Comparison of ENCODE assay signal across 16 cellular contexts in the genomic region with DNA sequence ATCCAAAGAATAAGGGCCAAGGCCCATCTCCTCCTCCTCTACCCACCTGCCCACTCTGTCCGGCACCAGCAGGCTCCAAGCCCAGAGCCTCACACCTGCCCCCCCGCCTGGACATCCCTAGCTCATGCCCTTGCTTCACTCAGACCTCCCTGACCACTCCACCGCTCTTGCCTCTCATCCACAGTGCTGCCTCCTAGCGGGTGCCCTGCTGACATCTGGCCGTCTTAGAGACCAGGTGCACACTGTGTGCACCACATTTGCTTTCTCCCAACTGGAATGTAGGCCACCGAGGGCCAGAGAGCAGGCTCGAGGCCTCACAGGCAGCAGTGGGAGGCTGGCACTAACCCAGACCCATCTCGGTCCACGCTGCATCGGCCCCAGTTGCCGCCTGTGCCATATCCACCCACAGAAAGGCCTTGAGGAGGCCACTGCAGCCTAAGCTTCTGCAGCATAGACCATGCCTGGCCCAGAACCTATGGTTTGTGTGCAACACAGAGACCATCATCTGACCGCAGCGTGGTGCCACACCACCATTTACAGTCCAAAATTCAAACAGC. TPM values are rescaled to one million over a fixed set of nuclear protein-coding genes. Genes with fewer than 3 reads are reported as not detected.
DNase-seq lines count a peak whose midpoint lies in the region; ATAC-seq, FAIRE-seq and TF ChIP-seq lines count a peak whose summit lies in the region.
"Had no signal": no experiment of that assay in that cellular context is flagged by ENCODE, and none has a peak within 500 bp of the region (broad histone marks: within the 10 kb centered on the region; RNA-seq: fewer than 3 reads in every experiment).

No MANE protein-coding gene starts in this region.

- BruUV-seq in K562 (replicated peaks; lab: Mats Ljungman, UMichigan) = no TSS peak

- DNase-seq in Right ventricle myocardium inferior (ENCODE audit: missing footprints) (peak; percentile 25), cardiac septum (ENCODE audit: low spot score) (no peak), K562 (ENCODE audit: extremely low read depth in 1 of 4, low spot score in 3 of 4) (peak in 1 of 4 experiments; percentile 14), right cardiac atrium (peak in 1 of 3 donors; percentile 46), testis (peak; percentile 71), uterus (no peak)
- DNase-seq in stimulated activated CD4-positive, alpha-beta T cell treated with anti-CD3 and anti-CD28 coated beads, Interleukin-15, amount 100 ng/mL, for 24 hours = no peak
- DNase-seq: activated CD4-positive, alpha-beta T cell treated with anti-CD3 and anti-CD28 coated beads, Interleukin-2, amount 50 U/mL, for 48 hours; amygdala; colonic mucosa; DMS53; NCI-H1436; stimulated activated naive CD4-positive, alpha-beta T cell treated with Interleukin-2 at 50 U/mL for 16 hours had no signal

- no peak overlapping the region for H3K4me2 ChIP-seq in K562 (ENCODE audit: insufficient read depth, low read length)

- no peak overlapping the region for H3K27ac ChIP-seq in K562 (ENCODE audit: extremely low read depth, low read depth, low read length)
- H3K27ac ChIP-seq in right cardiac atrium (ENCODE audit: low read length) = no peak overlapping the region
- peak overlapping the region in 1 of 2 donors; percentile 45 for H3K27ac ChIP-seq in testis
- no peak overlapping the region for H3K27ac ChIP-seq in uterus
- H3K27ac ChIP-seq: colonic mucosa, gastroesophageal sphincter had no signal

- H3K27me3 ChIP-seq in K562 (ENCODE audit: control insufficient read depth in 2 of 2, insufficient read depth in 2 of 2, low read length in 2 of 2) (no peaks in the 10 kb centered on the region), right cardiac atrium (ENCODE audit: control insufficient read depth, insufficient read depth) (no peaks in the 10 kb centered on the region), testis (no peaks in the 10 kb centered on the region), uterus (no peaks in the 10 kb centered on the region)
- H3K27me3 ChIP-seq: colonic mucosa, gastroesophageal sphincter had no signal

- 92% methylated on average over 12 of the region's 13 CpGs for WGBS in K562 (ENCODE audit: insufficient coverage, low coverage, missing lambda C conversion rate)
- WGBS in right cardiac atrium = 77% methylated on average over 13 of the region's 13 CpGs
- 61 to 79% methylated on average over 9 to 13 of the region's 13 CpGs for WGBS in testis, 2 donors

- intact Hi-C loops in Right ventricle myocardium inferior (cut with DNase I) = no loop called here
- intact Hi-C loops in cardiac septum (cut with DNase I) = loop anchor here (5.0 kb wide), 1 partner anchor 40 kb away; no protein-coding TSS in a partner anchor
- intact Hi-C loops in K562 (cut with micrococcal nuclease) = no loop called here
- intact Hi-C loops in right cardiac atrium (cut with DNase I) = no loop called here
- intact Hi-C loops in testis (cut with DNase I; ENCODE audit: low total_unique reads) = no loop called here
- intact Hi-C loops in uterus (cut with DNase I; ENCODE audit: low total_unique reads) = no loop called here

- ATAC-seq in Right ventricle myocardium inferior = peak; percentile 8
- ATAC-seq in K562 = peak; percentile 46; the same call in 1 of the 3 replicates
- ATAC-seq in right cardiac atrium = peak; percentile 15 to 23
- no peak for ATAC-seq in GM19035 (IDR thresholded peaks at IDR 0.05; ENCODE audit: unreplicated experiment)
- ATAC-seq: activated T-helper 17 cell treated with anti-CD3 and anti-CD28 coated beads, Interleukin-2, amount 50 U/mL, for 72 hours had no signal

- no peak for TF ChIP-seq CTCF in K562 (IDR thresholded peaks at IDR 0.05 in 2 of 3, conservative IDR thresholded peaks at IDR 0.05 in 1 of 3; ENCODE audit: insufficient read depth in 2 of 3, low read depth in 1 of 3, low read length in 3 of 3)
- no peak for TF ChIP-seq CTCF in testis (IDR thresholded peaks at IDR 0.05)
- TF ChIP-seq CTCF in uterus (IDR thresholded peaks at IDR 0.05) = no peak

- no peak overlapping the region for H2AFZ ChIP-seq in K562 (ENCODE audit: low read depth, low read length)

- no peak for TF ChIP-seq EP300 in K562 (IDR thresholded peaks at IDR 0.05; ENCODE audit: low read length)

- H3K9me3 ChIP-seq in K562 (replicated peaks; ENCODE audit: control insufficient read depth, insufficient read depth, low read depth, low read length) = no peaks in the 10 kb centered on the region
- no peaks in the 10 kb centered on the region for H3K9me3 ChIP-seq in right cardiac atrium (ENCODE audit: control insufficient read depth, low read length)
- no peaks in the 10 kb centered on the region for H3K9me3 ChIP-seq in testis
- H3K9me3 ChIP-seq in uterus = no peaks in the 10 kb centered on the region
- H3K9me3 ChIP-seq: colonic mucosa, gastroesophageal sphincter had no signal

- CTCF ChIA-PET in K562 (lab: Yijun Ruan, JAX; ENCODE audit: low intra/inter-chr PET ratio) = no interaction called here

- H3K4me3 ChIP-seq in K562 = no peak overlapping the region
- no peak overlapping the region for H3K4me3 ChIP-seq in right cardiac atrium (ENCODE audit: low read length)
- no peak overlapping the region for H3K4me3 ChIP-seq in testis
- no peak overlapping the region for H3K4me3 ChIP-seq in uterus
- H3K4me3 ChIP-seq: colonic mucosa, gastroesophageal sphincter had no signal

- TF ChIP-seq RAD21 in K562 (CRISPR knock-in tag; conservative IDR thresholded peaks at IDR 0.05 in 1 of 2, IDR thresholded peaks at IDR 0.05 in 1 of 2) = no peak

- H3K9me1 ChIP-seq in K562 (ENCODE audit: control insufficient read depth, insufficient read depth, low read length) = no peaks in the 10 kb centered on the region

- H3K79me2 ChIP-seq in K562 (ENCODE audit: control insufficient read depth, insufficient read depth, low read length) = peaks cover 54% of the 10 kb centered on the region

- H3K36me3 ChIP-seq in K562 (ENCODE audit: control insufficient read depth, insufficient read depth, low read length) (peaks cover 89% of the 10 kb centered on the region), testis (ENCODE audit: low read depth, missing control alignments) (no peaks in the 10 kb centered on the region), uterus (no peaks in the 10 kb centered on the region)
- H3K36me3 ChIP-seq: colonic mucosa had no signal

- POLR2A ChIA-PET in K562 (lab: Yijun Ruan, JAX) = interaction anchor here (0.6 to 1.3 kb wide), 4 partner anchors 9 to 26 kb away, joined by 3 to 5 read pairs (median 3); partner anchors contain the start of gene LETM1

- no peak for FAIRE-seq in K562 (lab: Jason Lieb, UNC)

- 0 out of 4 replicates have a peak overlapping the region, but pooled peaks of 1 of the 2 experiments have one; percentile 33 for H3K9ac ChIP-seq in K562 (ENCODE audit: insufficient read depth in 1 of 2, low read depth in 2 of 2, low read length in 2 of 2)

- H3K4me1 ChIP-seq in K562 (replicated peaks in 1 of 2; ENCODE audit: control insufficient read depth in 2 of 2, insufficient read depth in 2 of 2, low read length in 2 of 2) = peaks cover 0 to 4% of the 10 kb centered on the region in 2 experiments; a peak in 1 of 5 replicates
- peaks cover 6% of the 10 kb centered on the region for H3K4me1 ChIP-seq in right cardiac atrium (ENCODE audit: control insufficient read depth, insufficient read depth, low read length)
- H3K4me1 ChIP-seq in testis = peaks cover 34% of the 10 kb centered on the region
- no peaks in the 10 kb centered on the region for H3K4me1 ChIP-seq in uterus
- H3K4me1 ChIP-seq: colonic mucosa had no signal

- in situ Hi-C loops in K562 (cut with MboI) = no loop called here

- H4K20me1 ChIP-seq in K562 (replicated peaks; ENCODE audit: control insufficient read depth, insufficient read depth, low read length) = peaks cover 13% of the 10 kb centered on the region; the same call in 1 of the 2 replicates

- no peak for TF ChIP-seq POLR2A in K562 (conservative IDR thresholded peaks at IDR 0.05)
- TF ChIP-seq POLR2A in testis (IDR thresholded peaks at IDR 0.05) = no peak
- no peak for TF ChIP-seq POLR2A in uterus (IDR thresholded peaks at IDR 0.05)

RNA-seq across cellular contexts. Expression of gene LETM1, which starts 13.5 kb away (rescaled TPM):
- total RNA-seq in Right ventricle myocardium inferior (39.8 TPM), cardiac septum (37.8 TPM), K562 (2014; rRNA removed) (99.1 and 118 TPM in 2 replicates), K562 (2014; rRNA removed; fragmentation: Illumina TruSeq; extraction: Trizol) (26.9 and 33.1 TPM in 2 replicates), K562 (2015; rRNA removed; fragmentation: Illumina TruSeq; extraction: Trizol) (48.3 and 49.6 TPM in 2 replicates), K562 (2021) (105 and 109 TPM in 2 replicates), right cardiac atrium (10 to 100 TPM; 36.2 to 41.7 (median 38.4) TPM), testis (100 to 1,000 TPM in 1 of 2 donors, 10 to 100 TPM in 1; 90.7 to 124 TPM), uterus (10 to 100 TPM; 12.4 to 44.3 (median 31.3) TPM)
- total RNA-seq in K562 (2011; cell fraction: chromatin; rRNA removed; ENCODE audit: low replicate concordance) = 127 and 320 TPM in 2 replicates
- total RNA-seq in K562 (2011; cell fraction: nucleolus; rRNA removed) = 226 and 230 TPM in 2 replicates
- total RNA-seq in K562 (2011; cell fraction: nucleoplasm; rRNA removed) = 127 and 144 TPM in 2 replicates
- polyA plus RNA-seq in K562 (2011; rRNA removed) (28.3 and 38.6 TPM in 2 replicates), K562 (2014; fragmentation: Illumina TruSeq; extraction: Trizol) (35.0 and 44.2 TPM in 2 replicates), K562 (2014; fragmentation: Nextera tagmentation; extraction: Ambion mirVana) (1 to 10 TPM; 3.9 to 5.6 TPM), K562 (2014; rRNA removed) (67.7 and 72.0 TPM in 2 replicates), right cardiac atrium (19.3 TPM), testis (ENCODE audit: insufficient read depth, low read depth, low replicate concordance) (38.1 TPM)
- polyA plus RNA-seq in K562 (2011; cell fraction: cytosol; rRNA removed) = 25.3 and 48.8 TPM in 2 replicates
- 122 and 226 TPM in 2 replicates for polyA plus RNA-seq in K562 (2011; cell fraction: nucleus; rRNA removed)
- polyA plus RNA-seq in K562 (2012) = 34.0 and 53.2 TPM in 2 replicates
- 43.8 and 47.1 TPM in 2 replicates for polyA minus RNA-seq in K562 (2011; rRNA and poly(A)+ RNA removed)
- polyA minus RNA-seq in K562 (2011; cell fraction: cytosol; rRNA and poly(A)+ RNA removed) = 67.2 and 76.8 TPM in 2 replicates
- 76.1 and 82.1 TPM in 2 replicates for polyA minus RNA-seq in K562 (2011; cell fraction: nucleus; rRNA and poly(A)+ RNA removed)

RNA-seq across cellular contexts. Expression of gene NSD2, which starts 28.8 kb away (rescaled TPM):
- total RNA-seq in Right ventricle myocardium inferior (37.0 TPM), cardiac septum (60.4 TPM), K562 (2014; rRNA removed) (51.8 and 60.7 TPM in 2 replicates), K562 (2014; rRNA removed; fragmentation: Illumina TruSeq; extraction: Trizol) (76.3 and 81.4 TPM in 2 replicates), K562 (2015; rRNA removed; fragmentation: Illumina TruSeq; extraction: Trizol) (55.7 and 58.8 TPM in 2 replicates), K562 (2021) (112 and 126 TPM in 2 replicates), right cardiac atrium (10 to 100 TPM; 44.4 to 52.0 (median 46.6) TPM), testis (100 to 1,000 TPM; 124 to 144 TPM), uterus (10 to 100 TPM; 10.3 to 75.3 (median 49.0) TPM)
- 289 and 389 TPM in 2 replicates for total RNA-seq in K562 (2011; cell fraction: chromatin; rRNA removed; ENCODE audit: low replicate concordance)
- 139 and 156 TPM in 2 replicates for total RNA-seq in K562 (2011; cell fraction: nucleolus; rRNA removed)
- total RNA-seq in K562 (2011; cell fraction: nucleoplasm; rRNA removed) = 199 and 236 TPM in 2 replicates
- polyA plus RNA-seq in K562 (2011; rRNA removed) (48.5 and 59.2 TPM in 2 replicates), K562 (2014; fragmentation: Illumina TruSeq; extraction: Trizol) (62.7 and 74.1 TPM in 2 replicates), K562 (2014; fragmentation: Nextera tagmentation; extraction: Ambion mirVana) (1 to 10 TPM; 6.4 to 9.7 TPM), K562 (2014; rRNA removed) (53.5 and 58.5 TPM in 2 replicates), right cardiac atrium (10.8 TPM), testis (ENCODE audit: insufficient read depth, low read depth, low replicate concordance) (108 TPM)
- polyA plus RNA-seq in K562 (2011; cell fraction: cytosol; rRNA removed) = 29.9 and 35.2 TPM in 2 replicates
- polyA plus RNA-seq in K562 (2011; cell fraction: nucleus; rRNA removed) = 134 and 155 TPM in 2 replicates
- polyA plus RNA-seq in K562 (2012) = 52.3 and 53.7 TPM in 2 replicates
- polyA minus RNA-seq in K562 (2011; rRNA and poly(A)+ RNA removed) = 106 and 124 TPM in 2 replicates
- 58.0 and 70.8 TPM in 2 replicates for polyA minus RNA-seq in K562 (2011; cell fraction: cytosol; rRNA and poly(A)+ RNA removed)
- polyA minus RNA-seq in K562 (2011; cell fraction: nucleus; rRNA and poly(A)+ RNA removed) = 57.1 and 96.7 TPM in 2 replicates

RNA-seq across cellular contexts. Expression of gene FGFR3, which starts 49.3 kb away (rescaled TPM):
- 1.8 TPM for total RNA-seq in Right ventricle myocardium inferior
- total RNA-seq in cardiac septum = 4.7 TPM
- total RNA-seq in K562 (2011; cell fraction: chromatin; rRNA removed; ENCODE audit: low replicate concordance) = 54.4 and 166 TPM in 2 replicates
- 200 and 208 TPM in 2 replicates for total RNA-seq in K562 (2011; cell fraction: nucleolus; rRNA removed)
- total RNA-seq in K562 (2011; cell fraction: nucleoplasm; rRNA removed) = 76.8 and 80.7 TPM in 2 replicates
- total RNA-seq in K562 (2014; rRNA removed) = 39.9 and 43.8 TPM in 2 replicates
- total RNA-seq in K562 (2014; rRNA removed; fragmentation: Illumina TruSeq; extraction: Trizol) = 6.3 and 6.5 TPM in 2 replicates
- total RNA-seq in K562 (2015; rRNA removed; fragmentation: Illumina TruSeq; extraction: Trizol) = 12.7 and 14.1 TPM in 2 replicates
- total RNA-seq in K562 (2021) = 47.8 and 60.4 TPM in 2 replicates
- 20.4 and 21.7 TPM in 2 replicates for polyA plus RNA-seq in K562 (2011; rRNA removed)
- 18.7 and 54.2 TPM in 2 replicates for polyA plus RNA-seq in K562 (2011; cell fraction: cytosol; rRNA removed)
- 176 and 334 TPM in 2 replicates for polyA plus RNA-seq in K562 (2011; cell fraction: nucleus; rRNA removed)
- 15.0 and 22.4 TPM in 2 replicates for polyA plus RNA-seq in K562 (2012)
- 8.4 and 22.9 TPM in 2 replicates for polyA plus RNA-seq in K562 (2014; fragmentation: Illumina TruSeq; extraction: Trizol)
- polyA plus RNA-seq in K562 (2014; fragmentation: Nextera tagmentation; extraction: Ambion mirVana) = 1 to 10 TPM; 1.2 to 1.7 TPM
- 48.9 and 51.5 TPM in 2 replicates for polyA plus RNA-seq in K562 (2014; rRNA removed)
- polyA minus RNA-seq in K562 (2011; rRNA and poly(A)+ RNA removed) = 3.9 and 9.3 TPM in 2 replicates
- 30.2 and 37.6 TPM in 2 replicates for polyA minus RNA-seq in K562 (2011; cell fraction: cytosol; rRNA and poly(A)+ RNA removed)
- 59.1 and 74.0 TPM in 2 replicates for polyA minus RNA-seq in K562 (2011; cell fraction: nucleus; rRNA and poly(A)+ RNA removed)
- 10 to 100 TPM in 1 of 4 donors, 1 to 10 TPM in 3; 6.4 to 17.5 (median 8.8) TPM for total RNA-seq in right cardiac atrium
- 4.5 TPM for polyA plus RNA-seq in right cardiac atrium
- total RNA-seq in testis = 10 to 100 TPM; 79.6 to 93.7 TPM
- 39.2 TPM for polyA plus RNA-seq in testis (ENCODE audit: insufficient read depth, low read depth, low replicate concordance)
- 1 to 10 TPM in 3 of 4 donors, under 1 TPM in 1; 0.29 to 6.4 (median 4.3) TPM for total RNA-seq in uterus

Comparison
In these comparisons a context has a peak if more than half of its experiments do, and no peak if none do; other contexts are left out.
1. DNase-seq: peak in Right ventricle myocardium inferior (single experiment) and testis (single experiment); none in cardiac septum (single experiment), uterus (0 of 2) and stimulated activated CD4-positive, alpha-beta T cell treated with anti-CD3 and anti-CD28 coated beads, Interleukin-15, amount 100 ng/mL, for 24 hours (single experiment).